ENCODE assay signal across 1 cellular context in the genomic region with DNA sequence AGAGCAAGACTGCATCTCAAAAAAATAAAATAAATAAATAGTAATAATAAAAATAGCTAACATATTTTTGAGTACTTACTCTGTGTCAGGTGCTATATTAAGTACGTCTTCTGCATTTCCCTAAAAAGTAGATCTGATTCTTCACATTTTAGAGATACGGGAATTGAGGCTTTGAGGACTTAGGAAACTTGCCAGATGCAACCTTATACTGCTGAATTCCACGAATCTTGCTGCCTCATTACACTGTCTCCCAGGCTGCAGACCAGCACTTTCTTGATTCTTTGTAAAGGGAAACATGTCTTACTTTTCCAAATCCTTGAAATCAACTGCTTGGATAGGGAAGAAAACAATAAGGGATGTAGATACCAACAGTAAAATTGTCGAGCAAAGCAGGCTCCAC.
TF ChIP-seq lines count a peak whose summit lies in the region.

No MANE protein-coding gene starts in this region.

TF ChIP-seq in SK-N-SH treated with all-trans-retinoic acid at 6 μM for 48 hours, 23 proteins besides CTCF, POLR2A, EP300 and RAD21 (continued from another document):
- no peak for TF ChIP-seq TCF4 (CRISPR knock-in tag; IDR thresholded peaks at IDR 0.05; ENCODE audit: borderline replicate concordance)
- TF ChIP-seq ESRRG (CRISPR knock-in tag; IDR thresholded peaks at IDR 0.05), result no peak
- TF ChIP-seq SNAI2 (CRISPR knock-in tag; IDR thresholded peaks at IDR 0.05), result no peak
- TF ChIP-seq OSR1 (CRISPR knock-in tag; IDR thresholded peaks at IDR 0.05), result no peak
- no peak for TF ChIP-seq ZNF565 (CRISPR knock-in tag; conservative IDR thresholded peaks at IDR 0.05; ENCODE audit: low read depth)
- TF ChIP-seq, protein P1, sequence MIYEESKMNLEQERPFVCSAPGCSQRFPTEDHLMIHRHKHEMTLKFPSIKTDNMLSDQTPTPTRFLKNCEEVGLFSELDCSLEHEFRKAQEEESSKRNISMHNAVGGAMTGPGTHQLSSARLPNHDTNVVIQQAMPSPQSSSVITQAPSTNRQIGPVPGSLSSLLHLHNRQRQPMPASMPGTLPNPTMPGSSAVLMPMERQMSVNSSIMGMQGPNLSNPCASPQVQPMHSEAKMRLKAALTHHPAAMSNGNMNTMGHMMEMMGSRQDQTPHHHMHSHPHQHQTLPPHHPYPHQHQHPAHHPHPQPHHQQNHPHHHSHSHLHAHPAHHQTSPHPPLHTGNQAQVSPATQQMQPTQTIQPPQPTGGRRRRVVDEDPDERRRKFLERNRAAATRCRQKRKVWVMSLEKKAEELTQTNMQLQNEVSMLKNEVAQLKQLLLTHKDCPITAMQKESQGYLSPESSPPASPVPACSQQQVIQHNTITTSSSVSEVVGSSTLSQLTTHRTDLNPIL (CRISPR knock-in tag; IDR thresholded peaks at IDR 0.05; ENCODE audit: low read depth), result no peak
- no peak for TF ChIP-seq ZFP30 (CRISPR knock-in tag; IDR thresholded peaks at IDR 0.05)
